In genomic region chr6:8831366-8832152, GRCh38 we compare ENCODE assay signal across 12 cellular contexts.
"Had no signal": no experiment of that assay in that cellular context is flagged by ENCODE, and none has a peak within 500 bp of the region (broad histone marks: within the 10 kb centered on the region; RNA-seq: fewer than 3 reads in every experiment).

No MANE protein-coding gene starts in this region.

- H3K9me3 ChIP-seq: ascending aorta had no signal

- H3K36me3 ChIP-seq: ascending aorta had no signal

- H3K4me3 ChIP-seq: ascending aorta had no signal

- H3K27me3 Mint-ChIP-seq: activated naive CD8-positive, alpha-beta T cell treated with anti-CD3 and anti-CD28 coated beads, Interleukin-2, amount 50 U/mL, for 24 hours; activated T-helper 17 cell treated with anti-CD3 and anti-CD28 coated beads, Interleukin-2, amount 50 U/mL, for 72 hours had no signal

- H3K9me3 Mint-ChIP-seq: activated naive CD4-positive, alpha-beta T cell treated with anti-CD3 and anti-CD28 coated beads for 36 hours; activated naive CD8-positive, alpha-beta T cell treated with anti-CD3 and anti-CD28 coated beads, Interleukin-2, amount 50 U/mL, for 24 hours; endodermal cell had no signal

- H3K27ac Mint-ChIP-seq: activated naive CD4-positive, alpha-beta T cell treated with anti-CD3 and anti-CD28 coated beads for 36 hours; activated naive CD8-positive, alpha-beta T cell treated with anti-CD3 and anti-CD28 coated beads, Interleukin-2, amount 50 U/mL, for 24 hours; activated T-helper 17 cell treated with anti-CD3 and anti-CD28 coated beads, Interleukin-2, amount 50 U/mL, for 72 hours; endodermal cell; stimulated activated effector memory CD8-positive, alpha-beta T cell treated with anti-CD3 and anti-CD28 coated beads, Interleukin-12 subunit alpha, Interleukin-12 subunit beta, amount 100 ng/mL, for 72 hours had no signal

- H3K4me3 Mint-ChIP-seq: activated naive CD4-positive, alpha-beta T cell treated with anti-CD3 and anti-CD28 coated beads for 36 hours; activated naive CD8-positive, alpha-beta T cell treated with anti-CD3 and anti-CD28 coated beads, Interleukin-2, amount 50 U/mL, for 24 hours; activated T-helper 17 cell treated with anti-CD3 and anti-CD28 coated beads, Interleukin-2, amount 50 U/mL, for 72 hours; endodermal cell; stimulated activated effector memory CD8-positive, alpha-beta T cell treated with anti-CD3 and anti-CD28 coated beads, Interleukin-12 subunit alpha, Interleukin-12 subunit beta, amount 100 ng/mL, for 72 hours had no signal

- H3K36me3 Mint-ChIP-seq: stimulated activated effector memory CD8-positive, alpha-beta T cell treated with anti-CD3 and anti-CD28 coated beads, Interleukin-12 subunit alpha, Interleukin-12 subunit beta, amount 100 ng/mL, for 72 hours had no signal

- H3K4me1 ChIP-seq: ascending aorta had no signal

- H3K27ac ChIP-seq: ascending aorta had no signal

- H3K27me3 ChIP-seq: ascending aorta had no signal

- DNase-seq: activated CD4-positive, alpha-beta T cell treated with anti-CD3 and anti-CD28 coated beads, Interleukin-2, amount 50 U/mL, for 48 hours; activated CD4-positive, CD25-positive, alpha-beta regulatory T cell treated with anti-CD3 and anti-CD28 coated beads, Interleukin-2, amount 50 U/mL, for 72 hours; activated naive CD4-positive, alpha-beta T cell treated with anti-CD3 and anti-CD28 coated beads for 36 hours; activated naive CD8-positive, alpha-beta T cell treated with anti-CD3 and anti-CD28 coated beads, Interleukin-2, amount 50 U/mL, for 24 hours; endodermal cell; islet precursor cell; mammary epithelial cell; retina; T1000 had no signal

- H3K4me1 Mint-ChIP-seq: activated naive CD8-positive, alpha-beta T cell treated with anti-CD3 and anti-CD28 coated beads, Interleukin-2, amount 50 U/mL, for 24 hours; activated T-helper 17 cell treated with anti-CD3 and anti-CD28 coated beads, Interleukin-2, amount 50 U/mL, for 72 hours; stimulated activated effector memory CD8-positive, alpha-beta T cell treated with anti-CD3 and anti-CD28 coated beads, Interleukin-12 subunit alpha, Interleukin-12 subunit beta, amount 100 ng/mL, for 72 hours had no signal
